Comparison of ENCODE assay signal across 2 cellular contexts in genomic region chr2:151337643-151338042, GRCh38.
TF ChIP-seq lines count a peak whose summit lies in the region.

No MANE protein-coding gene starts in this region.

TF ChIP-seq in A549, 52 proteins besides CTCF, POLR2A, EP300 and RAD21 (continued from another document):
- TF ChIP-seq E2F6 (IDR thresholded peaks at IDR 0.05; ENCODE audit: borderline replicate concordance, low read depth): no peak

TF ChIP-seq in K562, 482 proteins besides CTCF, POLR2A, EP300 and RAD21 (continued from another document):
- no peak for TF ChIP-seq HDAC2 (IDR thresholded peaks at IDR 0.05)
- TF ChIP-seq NCOA1 (IDR thresholded peaks at IDR 0.05; ENCODE audit: low read depth): no peak
- peak; percentile 31; the same call in 1 of the 2 replicates for TF ChIP-seq ZNF316 (IDR thresholded peaks at IDR 0.05)
- no peak for TF ChIP-seq SMAD3 (CRISPR knock-in tag; conservative IDR thresholded peaks at IDR 0.05)
